Comparison of ENCODE assay signal across 8 cellular contexts in genomic region chrX:48919360-48919821, GRCh38. TPM values are rescaled to one million over a fixed set of nuclear protein-coding genes. Genes with fewer than 3 reads are reported as not detected.
DNase-seq lines count a peak whose midpoint lies in the region; ATAC-seq, FAIRE-seq and TF ChIP-seq lines count a peak whose summit lies in the region.

No MANE protein-coding gene starts in this region.

- DNase-seq in astrocyte (ENCODE audit: low read depth) (no peak), keratinocyte (ENCODE audit: low read depth, low spot score) (no peak), medulla oblongata (ENCODE audit: extremely low spot score) (no peak), amniotic stem cell (lab: John Stamatoyannopoulos, UW) (no peak), NCI-H2029 treated with DMSO at 0.1 percent for 48 hours (lab: John Stamatoyannopoulos, UW) (no peak)
- DNase-seq in stimulated activated naive CD8-positive, alpha-beta T cell treated with anti-CD3 and anti-CD28 coated beads, Interleukin-15, amount 100 ng/mL, for 72 hours = peak in 1 of 2 donors; percentile 75

- peaks cover 11% of the 10 kb centered on the region for H3K36me3 Mint-ChIP-seq in IgD-negative memory B cell
- peaks cover 7% of the 10 kb centered on the region for H3K36me3 Mint-ChIP-seq in astrocyte (ENCODE audit: low read depth, unreplicated experiment)

- H3K27me3 ChIP-seq in astrocyte (ENCODE audit: insufficient read depth, low read length) (no peaks in the 10 kb centered on the region), keratinocyte (ENCODE audit: control insufficient read depth, extremely low read depth, insufficient read depth, low read length) (no peaks in the 10 kb centered on the region)

- H3K9me3 Mint-ChIP-seq in IgD-negative memory B cell (peaks cover 0 to 3% (median 0%) of the 10 kb centered on the region in 3 donors), astrocyte (ENCODE audit: unreplicated experiment) (no peaks in the 10 kb centered on the region)
- H3K9me3 Mint-ChIP-seq in stimulated activated naive CD8-positive, alpha-beta T cell treated with anti-CD3 and anti-CD28 coated beads, Interleukin-15, amount 100 ng/mL, for 72 hours = no peaks in the 10 kb centered on the region

- dilution Hi-C loops in keratinocyte (cut with MboI; ENCODE audit: extremely low pct_ligation_motif_present, low sequenced_read_pairs) = no loop called here

- H3K27ac Mint-ChIP-seq in IgD-negative memory B cell (peak overlapping the region; percentile 96 to 99 (median 98)), astrocyte (ENCODE audit: unreplicated experiment) (peak overlapping the region; percentile 87)
- H3K27ac Mint-ChIP-seq in stimulated activated naive CD8-positive, alpha-beta T cell treated with anti-CD3 and anti-CD28 coated beads, Interleukin-15, amount 100 ng/mL, for 72 hours = peak overlapping the region; percentile 98 to 99

- H2AFZ ChIP-seq in astrocyte (ENCODE audit: low read depth, low read length) (no peak overlapping the region), keratinocyte (ENCODE audit: control insufficient read depth, low read length) (no peak overlapping the region)

- H3K79me2 ChIP-seq in astrocyte (ENCODE audit: insufficient read depth, low read length) (no peaks in the 10 kb centered on the region), keratinocyte (ENCODE audit: control insufficient read depth, insufficient read depth, low read length) (peaks cover 17% of the 10 kb centered on the region)

- H3K4me1 Mint-ChIP-seq in IgD-negative memory B cell (peaks cover 5 to 33% (median 25%) of the 10 kb centered on the region in 3 donors), astrocyte (ENCODE audit: low read depth, unreplicated experiment) (peaks cover 10% of the 10 kb centered on the region)
- peaks cover 64% of the 10 kb centered on the region for H3K4me1 Mint-ChIP-seq in stimulated activated naive CD8-positive, alpha-beta T cell treated with anti-CD3 and anti-CD28 coated beads, Interleukin-15, amount 100 ng/mL, for 72 hours

- peak overlapping the region; percentile 87 for H3K4me2 ChIP-seq in astrocyte (ENCODE audit: low read length)
- peak overlapping the region; percentile 73 for H3K4me2 ChIP-seq in keratinocyte (ENCODE audit: control insufficient read depth, extremely low read depth, insufficient read depth, low read depth, low read length)

- peaks cover 2% of the 10 kb centered on the region for H3K36me3 ChIP-seq in astrocyte (ENCODE audit: insufficient read depth, low read length)
- peaks cover 4 to 6% of the 10 kb centered on the region in 2 experiments for H3K36me3 ChIP-seq in keratinocyte (ENCODE audit: control insufficient read depth in 2 of 2, extremely low read depth in 1 of 2, insufficient read depth in 2 of 2, low read length in 2 of 2)

- H3K4me3 ChIP-seq in astrocyte (ENCODE audit: insufficient read depth, low read depth, low read length) (peak overlapping the region; percentile 25), keratinocyte (ENCODE audit: control insufficient read depth in 2 of 3, extremely low read depth in 1 of 3, insufficient read depth in 2 of 3, low read depth in 1 of 3, low read length in 3 of 3) (peak overlapping the region in 2 of 3 experiments; percentile 14 to 59)

- peak overlapping the region; percentile 18 for H3K9ac ChIP-seq in astrocyte (ENCODE audit: low read length)
- H3K9ac ChIP-seq in keratinocyte (ENCODE audit: control insufficient read depth, extremely low read depth, insufficient read depth, low read length) = peak overlapping the region; percentile 28

- H3K27ac ChIP-seq in astrocyte (ENCODE audit: low read depth, low read length) (no peak overlapping the region), keratinocyte (ENCODE audit: control insufficient read depth, insufficient read depth, low read length) (peak overlapping the region; percentile 31)

- peak; percentile 24 for ATAC-seq in GM18498 (IDR thresholded peaks at IDR 0.05; ENCODE audit: unreplicated experiment)
- ATAC-seq in stimulated activated naive CD8-positive, alpha-beta T cell treated with anti-CD3 and anti-CD28 coated beads, Interleukin-15, amount 100 ng/mL, for 72 hours = peak; percentile 64

- no peaks in the 10 kb centered on the region for H3K9me1 ChIP-seq in keratinocyte (ENCODE audit: control insufficient read depth, extremely low read depth, insufficient read depth, low read length)

- H3K4me3 Mint-ChIP-seq in IgD-negative memory B cell = peak overlapping the region; percentile 93 to 100 (median 94)
- H3K4me3 Mint-ChIP-seq in astrocyte (ENCODE audit: unreplicated experiment) = peak overlapping the region; percentile 89
- peak overlapping the region; percentile 91 to 92 for H3K4me3 Mint-ChIP-seq in stimulated activated naive CD8-positive, alpha-beta T cell treated with anti-CD3 and anti-CD28 coated beads, Interleukin-15, amount 100 ng/mL, for 72 hours

- H3K9me3 ChIP-seq in astrocyte (ENCODE audit: insufficient read depth, low read depth, low read length) = no peaks in the 10 kb centered on the region
- H3K9me3 ChIP-seq in keratinocyte (ENCODE audit: control insufficient read depth, low read depth, low read length) = peaks cover 2% of the 10 kb centered on the region

- TF ChIP-seq CTCF in astrocyte (IDR thresholded peaks at IDR 0.05; ENCODE audit: insufficient read depth, low read depth, low read length) = no peak
- no peak for TF ChIP-seq CTCF in keratinocyte (optimal IDR thresholded peaks at IDR 0.05 in 1 of 3, IDR thresholded peaks at IDR 0.05 in 1 of 3, conservative IDR thresholded peaks at IDR 0.05 in 1 of 3; ENCODE audit: extremely low read depth in 1 of 3, insufficient read depth in 2 of 3, low read length in 3 of 3)

- H4K20me1 ChIP-seq in astrocyte (ENCODE audit: insufficient read depth, low read length) (peaks cover 13% of the 10 kb centered on the region), keratinocyte (ENCODE audit: control insufficient read depth, extremely low read depth, insufficient read depth, low read length) (no peaks in the 10 kb centered on the region)

- no peak for FAIRE-seq in astrocyte (lab: Jason Lieb, UNC)
- FAIRE-seq in keratinocyte (lab: Jason Lieb, UNC) = no peak

- H3K4me1 ChIP-seq in astrocyte (ENCODE audit: insufficient read depth, low read length) = peaks cover 21% of the 10 kb centered on the region
- H3K4me1 ChIP-seq in keratinocyte (ENCODE audit: control insufficient read depth, extremely low read depth, insufficient read depth, low read length) = peaks cover 14% of the 10 kb centered on the region

- H3K27me3 Mint-ChIP-seq in IgD-negative memory B cell (peaks cover 4% of the 10 kb centered on the region), astrocyte (ENCODE audit: low read depth, unreplicated experiment) (no peaks in the 10 kb centered on the region)
- H3K27me3 Mint-ChIP-seq in stimulated activated naive CD8-positive, alpha-beta T cell treated with anti-CD3 and anti-CD28 coated beads, Interleukin-15, amount 100 ng/mL, for 72 hours = no peaks in the 10 kb centered on the region

RNA-seq across cellular contexts. Expression of gene PIM2, which starts 0.6 kb away (rescaled TPM):
- polyA plus RNA-seq in IgD-negative memory B cell = 216 TPM
- 12.5 and 13.4 TPM in 2 replicates for total RNA-seq in astrocyte
- 8.3 to 11.6 TPM (median 9.9 TPM) in 3 replicates for polyA plus RNA-seq in keratinocyte
- 0.75 TPM for polyA plus RNA-seq in keratinocyte (2011; ENCODE audit: low read depth)
- 7.6 and 9.4 TPM in 2 replicates for polyA plus RNA-seq in keratinocyte (2011; cell fraction: cytosol; rRNA removed)
- 14.0 and 14.1 TPM in 2 replicates for polyA plus RNA-seq in keratinocyte (2011; cell fraction: nucleus; rRNA removed)
- 6.8 and 8.0 TPM in 2 replicates for polyA plus RNA-seq in keratinocyte (2012; ENCODE audit: low replicate concordance)
- 9.1 to 10.9 TPM (median 10.1 TPM) in 3 replicates for polyA minus RNA-seq in keratinocyte
- polyA minus RNA-seq in keratinocyte (2011; cell fraction: cytosol; rRNA and poly(A)+ RNA removed) = 6.7 TPM
- polyA minus RNA-seq in keratinocyte (2011; cell fraction: nucleus; rRNA and poly(A)+ RNA removed) = 7.3 and 8.9 TPM in 2 replicates

RNA-seq across cellular contexts. Expression of gene SLC35A2, which starts 7.9 kb away (rescaled TPM):
- polyA plus RNA-seq in IgD-negative memory B cell (9.6 TPM), keratinocyte (39.4 to 64.0 TPM (median 44.2 TPM) in 3 replicates)
- total RNA-seq in astrocyte = 54.3 and 60.8 TPM in 2 replicates
- polyA plus RNA-seq in keratinocyte (2011; ENCODE audit: low read depth) = 4.5 TPM
- 37.6 and 42.3 TPM in 2 replicates for polyA plus RNA-seq in keratinocyte (2011; cell fraction: cytosol; rRNA removed)
- polyA plus RNA-seq in keratinocyte (2011; cell fraction: nucleus; rRNA removed) = 128 and 133 TPM in 2 replicates
- 34.0 and 42.3 TPM in 2 replicates for polyA plus RNA-seq in keratinocyte (2012; ENCODE audit: low replicate concordance)
- polyA minus RNA-seq in keratinocyte = 76.4 to 124 TPM (median 76.5 TPM) in 3 replicates
- polyA minus RNA-seq in keratinocyte (2011; cell fraction: cytosol; rRNA and poly(A)+ RNA removed) = 51.8 TPM
- 57.0 and 75.4 TPM in 2 replicates for polyA minus RNA-seq in keratinocyte (2011; cell fraction: nucleus; rRNA and poly(A)+ RNA removed)

RNA-seq across cellular contexts. Expression of gene PQBP1, which starts 21.7 kb away (rescaled TPM):
- polyA plus RNA-seq in IgD-negative memory B cell (99.8 TPM), keratinocyte (62.9 to 85.2 TPM (median 79.0 TPM) in 3 replicates)
- 88.2 and 101 TPM in 2 replicates for total RNA-seq in astrocyte
- polyA plus RNA-seq in keratinocyte (2011; ENCODE audit: low read depth) = 63.2 TPM
- 49.9 and 88.3 TPM in 2 replicates for polyA plus RNA-seq in keratinocyte (2011; cell fraction: cytosol; rRNA removed)
- polyA plus RNA-seq in keratinocyte (2011; cell fraction: nucleus; rRNA removed) = 129 and 130 TPM in 2 replicates
- polyA plus RNA-seq in keratinocyte (2012; ENCODE audit: low replicate concordance) = 58.8 and 102 TPM in 2 replicates
- polyA minus RNA-seq in keratinocyte = 29.3 to 96.5 TPM (median 52.0 TPM) in 3 replicates
- polyA minus RNA-seq in keratinocyte (2011; cell fraction: cytosol; rRNA and poly(A)+ RNA removed) = 34.1 TPM
- polyA minus RNA-seq in keratinocyte (2011; cell fraction: nucleus; rRNA and poly(A)+ RNA removed) = 22.9 and 30.3 TPM in 2 replicates

RNA-seq across cellular contexts. Expression of gene TIMM17B, which starts 21.8 kb away (rescaled TPM):
- polyA plus RNA-seq in IgD-negative memory B cell (90.3 TPM), keratinocyte (34.3 to 52.9 TPM (median 35.5 TPM) in 3 replicates)
- total RNA-seq in astrocyte = 57.7 and 58.2 TPM in 2 replicates
- 3.8 TPM for polyA plus RNA-seq in keratinocyte (2011; ENCODE audit: low read depth)
- polyA plus RNA-seq in keratinocyte (2011; cell fraction: cytosol; rRNA removed) = 26.5 and 50.2 TPM in 2 replicates
- polyA plus RNA-seq in keratinocyte (2011; cell fraction: nucleus; rRNA removed) = 20.2 and 22.2 TPM in 2 replicates
- 47.8 and 49.1 TPM in 2 replicates for polyA plus RNA-seq in keratinocyte (2012; ENCODE audit: low replicate concordance)
- 18.3 to 32.8 TPM (median 23.8 TPM) in 3 replicates for polyA minus RNA-seq in keratinocyte
- 39.7 TPM for polyA minus RNA-seq in keratinocyte (2011; cell fraction: cytosol; rRNA and poly(A)+ RNA removed)
- 7.8 and 10.1 TPM in 2 replicates for polyA minus RNA-seq in keratinocyte (2011; cell fraction: nucleus; rRNA and poly(A)+ RNA removed)

RNA-seq across cellular contexts. Expression of gene OTUD5, which starts 38.0 kb away (rescaled TPM):
- 30.2 TPM for polyA plus RNA-seq in IgD-negative memory B cell
- total RNA-seq in astrocyte = 56.1 and 62.5 TPM in 2 replicates
- 39.5 to 42.6 TPM (median 40.3 TPM) in 3 replicates for polyA plus RNA-seq in keratinocyte
- polyA plus RNA-seq in keratinocyte (2011; ENCODE audit: low read depth) = 53.6 TPM
- 36.0 and 36.5 TPM in 2 replicates for polyA plus RNA-seq in keratinocyte (2011; cell fraction: cytosol; rRNA removed)
- polyA plus RNA-seq in keratinocyte (2011; cell fraction: nucleus; rRNA removed) = 64.4 and 68.6 TPM in 2 replicates
- 32.9 and 39.8 TPM in 2 replicates for polyA plus RNA-seq in keratinocyte (2012; ENCODE audit: low replicate concordance)
- polyA minus RNA-seq in keratinocyte = 52.1 to 86.8 TPM (median 63.2 TPM) in 3 replicates
- polyA minus RNA-seq in keratinocyte (2011; cell fraction: cytosol; rRNA and poly(A)+ RNA removed) = 51.0 TPM
- polyA minus RNA-seq in keratinocyte (2011; cell fraction: nucleus; rRNA and poly(A)+ RNA removed) = 21.1 and 37.7 TPM in 2 replicates

Comparison
In these comparisons a context has a peak if more than half of its experiments do, and no peak if none do; other contexts are left out.
1. RNA of gene PIM2, which starts 0.6 kb away (polyA plus RNA-seq): 216 TPM in IgD-negative memory B cell (single experiment); 0.75 to 14.1 TPM in keratinocyte; every median in the first group is over 10 times any median in the second.
2. Peak in every context shown above with its lines, with median percentiles within 50 percentile points of each other: H3K27ac Mint-ChIP-seq and H3K4me3 Mint-ChIP-seq.